ENCODE assay signal across 1 cellular context in the genomic region with DNA sequence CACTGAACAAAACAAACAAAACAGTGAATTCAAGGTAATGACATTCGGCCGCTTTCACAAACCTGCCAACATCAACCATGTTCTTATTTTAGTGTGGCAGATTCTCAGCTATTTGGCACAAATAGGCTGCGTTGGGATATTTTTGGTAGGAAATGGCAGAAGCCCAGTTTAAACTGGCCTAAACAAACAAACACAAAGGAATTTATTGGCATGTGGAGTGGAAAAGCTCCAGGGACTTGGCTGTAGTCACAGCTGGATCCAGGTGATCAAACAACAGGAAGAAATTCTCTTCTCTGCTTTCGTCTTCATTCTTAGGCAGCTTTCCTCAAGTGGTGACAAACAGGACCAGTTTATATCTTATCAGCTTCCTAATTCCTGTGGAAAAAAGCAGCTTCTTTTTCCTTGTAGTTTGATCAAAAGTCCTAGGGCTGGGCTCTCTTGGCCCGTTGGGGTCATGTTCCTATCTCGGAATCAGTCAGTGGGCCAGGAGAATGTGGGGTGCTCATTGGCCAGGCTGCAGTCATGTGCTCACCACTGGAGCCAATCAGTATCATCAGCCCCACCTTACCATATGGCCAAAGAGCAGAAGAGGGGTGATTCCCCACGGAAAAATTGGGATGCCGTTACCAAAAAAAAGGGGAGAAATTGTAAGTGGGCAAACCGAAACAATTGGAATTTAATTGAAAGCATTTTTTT.
TF ChIP-seq lines count a peak whose summit lies in the region.

No MANE protein-coding gene starts in this region.

TF ChIP-seq in H1, 55 proteins besides CTCF, POLR2A, EP300 and RAD21 (continued from another document):
- TF ChIP-seq, protein P1, sequence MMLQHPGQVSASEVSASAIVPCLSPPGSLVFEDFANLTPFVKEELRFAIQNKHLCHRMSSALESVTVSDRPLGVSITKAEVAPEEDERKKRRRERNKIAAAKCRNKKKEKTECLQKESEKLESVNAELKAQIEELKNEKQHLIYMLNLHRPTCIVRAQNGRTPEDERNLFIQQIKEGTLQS (IDR thresholded peaks at IDR 0.05; ENCODE audit: insufficient read depth, low read depth, low read length) = no peak
- TF ChIP-seq, protein P2, sequence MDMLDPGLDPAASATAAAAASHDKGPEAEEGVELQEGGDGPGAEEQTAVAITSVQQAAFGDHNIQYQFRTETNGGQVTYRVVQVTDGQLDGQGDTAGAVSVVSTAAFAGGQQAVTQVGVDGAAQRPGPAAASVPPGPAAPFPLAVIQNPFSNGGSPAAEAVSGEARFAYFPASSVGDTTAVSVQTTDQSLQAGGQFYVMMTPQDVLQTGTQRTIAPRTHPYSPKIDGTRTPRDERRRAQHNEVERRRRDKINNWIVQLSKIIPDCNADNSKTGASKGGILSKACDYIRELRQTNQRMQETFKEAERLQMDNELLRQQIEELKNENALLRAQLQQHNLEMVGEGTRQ (IDR thresholded peaks at IDR 0.05; ENCODE audit: low read length) = peak; percentile 56; the same call in 1 of the 2 replicates
- TF ChIP-seq ZNF274 (IDR thresholded peaks at IDR 0.05; ENCODE audit: borderline replicate concordance, extremely low read depth, low read length) = no peak
- 0 out of 2 replicates have a peak, but pooled peaks have one; percentile 23 for TF ChIP-seq TEAD4 (IDR thresholded peaks at IDR 0.05; ENCODE audit: low read depth, low read length)
- no peak for TF ChIP-seq POU5F1 (IDR thresholded peaks at IDR 0.05; ENCODE audit: low read depth, low read length)
- TF ChIP-seq RFX5 (IDR thresholded peaks at IDR 0.05; ENCODE audit: borderline replicate concordance, low read depth, low read length) = no peak
- TF ChIP-seq SIX5 (IDR thresholded peaks at IDR 0.05; ENCODE audit: low read depth, low read length) = no peak
- no peak for TF ChIP-seq PHF8 (conservative IDR thresholded peaks at IDR 0.05; ENCODE audit: low read depth, low read length)
